In genomic region chr11:65541093-65542010, GRCh38 we compare ENCODE assay signal across 8 cellular contexts. TPM values are rescaled to one million over a fixed set of nuclear protein-coding genes. Genes with fewer than 3 reads are reported as not detected.
DNase-seq lines count a peak whose midpoint lies in the region; TF ChIP-seq lines count a peak whose summit lies in the region.

No MANE protein-coding gene starts in this region.

- H3K4me3 ChIP-seq in MM.1S (ENCODE audit: low read length): peak overlapping the region; percentile 70
- peak overlapping the region; percentile 84 to 89 for H3K4me3 ChIP-seq in duodenal mucosa (ENCODE audit: low read depth in 1 of 2, low read length in 2 of 2)

- H3K9ac ChIP-seq in MM.1S (ENCODE audit: low read length) (peak overlapping the region; percentile 56; the same call in 1 of the 2 replicates), duodenal mucosa (ENCODE audit: low read depth in 1 of 2, low read length in 2 of 2) (peak overlapping the region; percentile 61 to 74)

- no peaks in the 10 kb centered on the region for H4K20me1 ChIP-seq in MM.1S (ENCODE audit: insufficient read depth, low read length)

- peaks cover 77% of the 10 kb centered on the region for H3K27me3 Mint-ChIP-seq in neural crest cell (ENCODE audit: low read depth)

- DNase-seq in CD1c-positive myeloid dendritic cell (ENCODE audit: extremely low spot score): peak; percentile 26
- DNase-seq in MM.1S: no peak
- no peak for DNase-seq in neural crest cell (ENCODE audit: low read depth, low spot score)
- no peak for DNase-seq in ecto neural progenitor cell (ENCODE audit: low spot score)
- DNase-seq in stimulated activated CD4-positive, alpha-beta T cell treated with anti-CD3 and anti-CD28 coated beads, Interleukin-2, amount 100 ng/mL, for 24 hours: no peak
- no peak for DNase-seq in germinal center (ENCODE audit: low spot score)
- DNase-seq in amniotic stem cell (lab: John Stamatoyannopoulos, UW): no peak

- peak overlapping the region; percentile 86 for H3K4me2 ChIP-seq in MM.1S (ENCODE audit: low read depth, low read length)

- peak overlapping the region; percentile 76; the same call in 1 of the 2 replicates for H3K27ac ChIP-seq in MM.1S (ENCODE audit: low read length)
- peak overlapping the region; percentile 89 for H3K27ac ChIP-seq in duodenal mucosa (ENCODE audit: low read depth, low read length)

- no peaks in the 10 kb centered on the region for H3K36me3 Mint-ChIP-seq in neural crest cell (ENCODE audit: low read depth)

- H3K9me3 Mint-ChIP-seq in neural crest cell: no peaks in the 10 kb centered on the region

- peaks cover 15% of the 10 kb centered on the region for H3K4me1 Mint-ChIP-seq in neural crest cell

- H3K27me3 ChIP-seq in MM.1S (replicated peaks; ENCODE audit: insufficient read depth, low read length): no peaks in the 10 kb centered on the region
- H3K27me3 ChIP-seq in duodenal mucosa (ENCODE audit: control insufficient read depth in 1 of 2, insufficient read depth in 2 of 2, low read length in 2 of 2): no peaks in the 10 kb centered on the region

- H2AFZ ChIP-seq in MM.1S (ENCODE audit: low read length): peak overlapping the region; percentile 77; the same call in 1 of the 2 replicates

- peak overlapping the region; percentile 78 for H3K4me3 Mint-ChIP-seq in neural crest cell

- H3K79me2 ChIP-seq in MM.1S (ENCODE audit: low read length): peaks cover 6% of the 10 kb centered on the region; the same call in 1 of the 2 replicates

- H3K36me3 ChIP-seq in MM.1S (replicated peaks; ENCODE audit: insufficient read depth, low read length) (no peaks in the 10 kb centered on the region; the same call in 1 of the 2 replicates), duodenal mucosa (ENCODE audit: control insufficient read depth in 1 of 2, insufficient read depth in 2 of 2, low read length in 2 of 2) (peaks cover 3 to 27% of the 10 kb centered on the region in 2 donors)

- H3K4me1 ChIP-seq in MM.1S (ENCODE audit: low read length) (peaks cover 22% of the 10 kb centered on the region), duodenal mucosa (ENCODE audit: control insufficient read depth in 1 of 2, insufficient read depth in 2 of 2, low read length in 2 of 2) (peaks cover 25 to 29% of the 10 kb centered on the region in 2 donors)

- no peak overlapping the region for H3K27ac Mint-ChIP-seq in neural crest cell (ENCODE audit: unreplicated experiment)

- H3F3A ChIP-seq in MM.1S (ENCODE audit: insufficient read depth, low read length): peaks cover 35% of the 10 kb centered on the region

- H3K9me3 ChIP-seq in MM.1S (replicated peaks; ENCODE audit: insufficient read depth, low read length) (no peaks in the 10 kb centered on the region), duodenal mucosa (ENCODE audit: control insufficient read depth in 1 of 2, low read length in 2 of 2) (no peaks in the 10 kb centered on the region)

- no peak for TF ChIP-seq CTCF in MM.1S (IDR thresholded peaks at IDR 0.05; ENCODE audit: low read length)
- no peak for TF ChIP-seq CTCF in neural crest cell (conservative IDR thresholded peaks at IDR 0.05)

- no peaks in the 10 kb centered on the region for H3K9me2 ChIP-seq in MM.1S (replicated peaks; ENCODE audit: insufficient read depth, low read length)

RNA-seq across cellular contexts. Expression of gene SCYL1, which starts 16.5 kb away (rescaled TPM):
- 66.0 and 68.8 TPM in 2 replicates for total RNA-seq in neural crest cell

RNA-seq across cellular contexts. Expression of gene LTBP3, which starts 16.8 kb away (rescaled TPM):
- 21.0 and 22.5 TPM in 2 replicates for total RNA-seq in neural crest cell

RNA-seq across cellular contexts. Expression of gene ZNRD2, which starts 28.9 kb away (rescaled TPM):
- total RNA-seq in neural crest cell: 32.2 and 33.2 TPM in 2 replicates

RNA-seq across cellular contexts. Expression of gene FAM89B, which starts 31.0 kb away (rescaled TPM):
- 82.4 and 86.3 TPM in 2 replicates for total RNA-seq in neural crest cell

RNA-seq across cellular contexts. Expression of gene EHBP1L1, which starts 34.5 kb away (rescaled TPM):
- 13.6 and 15.3 TPM in 2 replicates for total RNA-seq in neural crest cell
